ENCODE assay signal across 21 cellular contexts in the genomic region with DNA sequence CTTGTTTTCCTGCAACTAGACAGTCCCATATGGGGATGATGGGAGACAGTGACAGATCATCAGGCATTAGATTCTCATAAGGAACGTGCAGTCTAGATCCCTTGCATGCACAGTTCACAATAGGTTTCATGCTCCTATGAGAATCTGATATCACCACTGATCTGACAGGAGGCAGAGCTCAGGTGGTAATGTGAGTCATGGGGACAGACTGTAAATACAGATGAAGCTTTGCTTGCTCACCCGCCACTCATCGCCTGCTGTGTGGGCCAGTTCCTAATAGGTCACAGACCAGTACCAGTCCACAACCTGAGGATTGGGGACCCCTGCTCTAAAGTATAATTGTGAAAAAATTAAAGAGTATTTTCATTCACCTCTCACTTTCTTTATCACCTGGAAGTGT.
"Had no signal": no experiment of that assay in that cellular context is flagged by ENCODE, and none has a peak within 500 bp of the region (broad histone marks: within the 10 kb centered on the region; RNA-seq: fewer than 3 reads in every experiment).

No MANE protein-coding gene starts in this region.

- H3K36me3 Mint-ChIP-seq: activated naive CD8-positive, alpha-beta T cell treated with anti-CD3 and anti-CD28 coated beads, Interleukin-2, amount 10 ng/mL, durations not matched to agents 7 days and 5 days; natural killer cell treated with Interleukin-12 subunit alpha and Interleukin-12 subunit beta and Interleukin-15 and Interleukin-18, amount 100 ng/mL, for 72 hours had no signal

- H3K4me3 Mint-ChIP-seq: activated naive CD8-positive, alpha-beta T cell treated with anti-CD3 and anti-CD28 coated beads, Interleukin-2, amount 10 ng/mL, durations not matched to agents 7 days and 5 days; activated T-helper 1 cell treated with anti-CD3 and anti-CD28 coated beads, Interleukin-12 subunit alpha, Interleukin-12 subunit beta, Interleukin-2, Interleukin-4 antibody, amounts not matched to agents 30 ng/mL and 10 ng/mL and 1 ng/mL, durations not matched to agents 14 hours and 24 hours and 36 hours; dendritic cell treated with granulocyte-macrophage colony-stimulating factor and Interleukin-4, amounts not matched to agents 40 ng/mL and 50 ng/mL, for 4 days; natural killer cell treated with Interleukin-12 subunit alpha and Interleukin-12 subunit beta and Interleukin-15 and Interleukin-18, amount 100 ng/mL, for 72 hours; T-helper 2 cell treated with Interferon-gamma antibody and Interleukin-4, amounts not matched to agents 5 μg/mL and 100 μg/mL, for 36 hours had no signal

- H3K4me3 ChIP-seq: smooth muscle cell had no signal

- ATAC-seq: activated CD4-positive, CD25-positive, alpha-beta regulatory T cell treated with anti-CD3 and anti-CD28 coated beads, Interleukin-2, amount 50 U/mL, for 24 hours; natural killer cell treated with Interleukin-12 subunit alpha and Interleukin-12 subunit beta and Interleukin-15 and Interleukin-18, amount 100 ng/mL, for 72 hours; right cardiac atrium had no signal

- H3K27me3 Mint-ChIP-seq: activated naive CD8-positive, alpha-beta T cell treated with anti-CD3 and anti-CD28 coated beads, Interleukin-2, amount 10 ng/mL, durations not matched to agents 7 days and 5 days; dendritic cell treated with granulocyte-macrophage colony-stimulating factor and Interleukin-4, amounts not matched to agents 40 ng/mL and 50 ng/mL, for 4 days had no signal

- H3K4me2 ChIP-seq: smooth muscle cell had no signal

- H3K27me3 ChIP-seq: brain microvascular endothelial cell had no signal

- H3K27ac ChIP-seq: brain microvascular endothelial cell had no signal

- DNase-seq: activated CD4-positive, alpha-beta T cell treated with anti-CD3 and anti-CD28 coated beads, Interleukin-2, amount 50 U/mL, for 1 hour; activated naive CD4-positive, alpha-beta T cell; activated naive CD8-positive, alpha-beta T cell treated with anti-CD3 and anti-CD28 coated beads, Interleukin-2, amount 10 ng/mL, durations not matched to agents 7 days and 5 days; anterior cingulate cortex; brain microvascular endothelial cell; cerebellar nuclear complex; effector memory CD4-positive, alpha-beta T cell; hypothalamus; kidney glomerular epithelial cell; mesendoderm; nucleus accumbens; right cardiac atrium; stimulated activated CD4-positive, alpha-beta T cell treated with anti-CD3 and anti-CD28 coated beads, Interleukin-4, amount 100 ng/mL, for 4 hours; stimulated activated CD8-positive, alpha-beta memory T cell treated with anti-CD3 and anti-CD28 coated beads, Interleukin-4, amount 100 ng/mL, for 48 hours; stimulated activated naive CD4-positive, alpha-beta T cell treated with Interleukin-2 at 50 U/mL for 16 hours had no signal

- H3K27ac Mint-ChIP-seq: activated naive CD8-positive, alpha-beta T cell treated with anti-CD3 and anti-CD28 coated beads, Interleukin-2, amount 10 ng/mL, durations not matched to agents 7 days and 5 days; activated T-helper 1 cell treated with anti-CD3 and anti-CD28 coated beads, Interleukin-12 subunit alpha, Interleukin-12 subunit beta, Interleukin-2, Interleukin-4 antibody, amounts not matched to agents 30 ng/mL and 10 ng/mL and 1 ng/mL, durations not matched to agents 14 hours and 24 hours and 36 hours; dendritic cell treated with granulocyte-macrophage colony-stimulating factor and Interleukin-4, amounts not matched to agents 40 ng/mL and 50 ng/mL, for 4 days; natural killer cell treated with Interleukin-12 subunit alpha and Interleukin-12 subunit beta and Interleukin-15 and Interleukin-18, amount 100 ng/mL, for 72 hours; T-helper 2 cell treated with Interferon-gamma antibody and Interleukin-4, amounts not matched to agents 5 μg/mL and 100 μg/mL, for 36 hours had no signal

- H3K9me3 Mint-ChIP-seq: activated naive CD8-positive, alpha-beta T cell treated with anti-CD3 and anti-CD28 coated beads, Interleukin-2, amount 10 ng/mL, durations not matched to agents 7 days and 5 days; activated T-helper 1 cell treated with anti-CD3 and anti-CD28 coated beads, Interleukin-12 subunit alpha, Interleukin-12 subunit beta, Interleukin-2, Interleukin-4 antibody, amounts not matched to agents 30 ng/mL and 10 ng/mL and 1 ng/mL, durations not matched to agents 14 hours and 24 hours and 36 hours; dendritic cell treated with granulocyte-macrophage colony-stimulating factor and Interleukin-4, amounts not matched to agents 40 ng/mL and 50 ng/mL, for 4 days; natural killer cell treated with Interleukin-12 subunit alpha and Interleukin-12 subunit beta and Interleukin-15 and Interleukin-18, amount 100 ng/mL, for 72 hours; T-helper 2 cell treated with Interferon-gamma antibody and Interleukin-4, amounts not matched to agents 5 μg/mL and 100 μg/mL, for 36 hours had no signal

- H3K36me3 ChIP-seq: brain microvascular endothelial cell had no signal
